16 cellular contexts compared by ENCODE assay signal in genomic region chr1:1215266-1215676, GRCh38. TPM values are rescaled to one million over a fixed set of nuclear protein-coding genes. Genes with fewer than 3 reads are reported as not detected.
DNase-seq lines count a peak whose midpoint lies in the region; ATAC-seq lines count a peak whose summit lies in the region.
"Had no signal": no experiment of that assay in that cellular context is flagged by ENCODE, and none has a peak within 500 bp of the region (broad histone marks: within the 10 kb centered on the region; RNA-seq: fewer than 3 reads in every experiment).

No MANE protein-coding gene starts in this region.

- DNase-seq in stimulated activated CD4-positive, alpha-beta T cell treated with anti-CD3 and anti-CD28 coated beads, Interleukin-15, amount 100 ng/mL, for 24 hours, result peak; percentile 42
- no peak for DNase-seq in stimulated activated CD4-positive, alpha-beta T cell treated with anti-CD3 and anti-CD28 coated beads, Interleukin-2, amount 100 ng/mL, for 48 hours
- DNase-seq in T-helper 17 cell, result peak in 2 of 3 donors; percentile 39 to 42
- DNase-seq in effector memory CD8-positive, alpha-beta T cell, result no peak
- DNase-seq in stimulated activated naive CD4-positive, alpha-beta T cell treated with Interleukin-2 at 50 U/mL for 16 hours (lab: John Stamatoyannopoulos, UW), result peak; percentile 41
- DNase-seq in DMS114 treated with DMSO at 0.1 percent for 48 hours (lab: John Stamatoyannopoulos, UW; ENCODE audit: unreplicated experiment), result no peak
- DNase-seq: activated gamma-delta T cell, AML-193, DMS79, MG63, NCI-H2081, retina had no signal

- ATAC-seq in T-helper 17 cell (peak; percentile 12), HG02973 (IDR thresholded peaks at IDR 0.05; ENCODE audit: unreplicated experiment) (no peak), GM18873 (IDR thresholded peaks at IDR 0.05; ENCODE audit: low FRiP score, unreplicated experiment) (no peak)
- no peak for ATAC-seq in effector memory CD8-positive, alpha-beta T cell (replicated peaks)

- H3K27me3 Mint-ChIP-seq in T-helper 17 cell, result no peaks in the 10 kb centered on the region
- no peaks in the 10 kb centered on the region for H3K27me3 Mint-ChIP-seq in effector memory CD8-positive, alpha-beta T cell

- peaks cover 41% of the 10 kb centered on the region for H3K4me1 Mint-ChIP-seq in T-helper 17 cell
- peaks cover 23 to 25% of the 10 kb centered on the region in 2 donors for H3K4me1 Mint-ChIP-seq in effector memory CD8-positive, alpha-beta T cell (ENCODE audit: low read depth in 2 of 2)

- H3K9me3 ChIP-seq in T-helper 17 cell (ENCODE audit: control insufficient read depth, low read length, poor library complexity, severe bottlenecking), result no peaks in the 10 kb centered on the region
- H3K9me3 ChIP-seq: MG63 had no signal

- H3K36me3 Mint-ChIP-seq in T-helper 17 cell (ENCODE audit: low read depth), result peaks cover 2% of the 10 kb centered on the region
- peaks cover 45% of the 10 kb centered on the region for H3K36me3 Mint-ChIP-seq in effector memory CD8-positive, alpha-beta T cell (ENCODE audit: insufficient read depth)

- H3K27ac Mint-ChIP-seq in T-helper 17 cell, result peak overlapping the region; percentile 99
- H3K27ac Mint-ChIP-seq in effector memory CD8-positive, alpha-beta T cell, result peak overlapping the region; percentile 28 to 98

- peak overlapping the region; percentile 85 for H3K4me3 Mint-ChIP-seq in T-helper 17 cell
- peak overlapping the region in 1 of 2 donors; percentile 70 for H3K4me3 Mint-ChIP-seq in effector memory CD8-positive, alpha-beta T cell

- no peaks in the 10 kb centered on the region for H3K9me3 Mint-ChIP-seq in effector memory CD8-positive, alpha-beta T cell

RNA-seq across cellular contexts. Expression of gene TNFRSF4, which starts 1.3 kb away (rescaled TPM):
- 100 to 1,000 TPM in 1 of 2 donors, 10 to 100 TPM in 1; 94.7 to 127 TPM for total RNA-seq in T-helper 17 cell
- total RNA-seq: HT-29 had no signal

RNA-seq across cellular contexts. Expression of gene TNFRSF18, which starts 8.9 kb away (rescaled TPM):
- total RNA-seq in T-helper 17 cell, result 10 to 100 TPM; 47.9 to 80.4 TPM
- total RNA-seq: HT-29 had no signal

RNA-seq across cellular contexts. Expression of gene SDF4, which starts 16.5 kb away (rescaled TPM):
- 100 to 1,000 TPM; 129 to 146 TPM for total RNA-seq in T-helper 17 cell

RNA-seq across cellular contexts. Expression of gene B3GALT6, which starts 16.8 kb away (rescaled TPM):
- 1 to 10 TPM; 8.4 to 9.4 TPM for total RNA-seq in T-helper 17 cell

RNA-seq across cellular contexts. Expression of gene C1QTNF12, which starts 31.3 kb away (rescaled TPM):
- total RNA-seq in T-helper 17 cell, result 1 to 10 TPM in 1 of 2 donors, under 1 TPM in 1; 0.91 to 2.0 TPM
- total RNA-seq: liver had no signal

Comparison
In these comparisons a context has a peak if more than half of its experiments do, and no peak if none do; other contexts are left out.
1. DNase-seq: peak in stimulated activated CD4-positive, alpha-beta T cell treated with anti-CD3 and anti-CD28 coated beads, Interleukin-15, amount 100 ng/mL, for 24 hours (single experiment), T-helper 17 cell (2 of 3) and stimulated activated naive CD4-positive, alpha-beta T cell treated with Interleukin-2 at 50 U/mL for 16 hours (single experiment); none in stimulated activated CD4-positive, alpha-beta T cell treated with anti-CD3 and anti-CD28 coated beads, Interleukin-2, amount 100 ng/mL, for 48 hours (0 of 2), effector memory CD8-positive, alpha-beta T cell (0 of 3) and DMS114 treated with DMSO at 0.1 percent for 48 hours (single experiment).